26 cellular contexts compared by ENCODE assay signal in the genomic region with DNA sequence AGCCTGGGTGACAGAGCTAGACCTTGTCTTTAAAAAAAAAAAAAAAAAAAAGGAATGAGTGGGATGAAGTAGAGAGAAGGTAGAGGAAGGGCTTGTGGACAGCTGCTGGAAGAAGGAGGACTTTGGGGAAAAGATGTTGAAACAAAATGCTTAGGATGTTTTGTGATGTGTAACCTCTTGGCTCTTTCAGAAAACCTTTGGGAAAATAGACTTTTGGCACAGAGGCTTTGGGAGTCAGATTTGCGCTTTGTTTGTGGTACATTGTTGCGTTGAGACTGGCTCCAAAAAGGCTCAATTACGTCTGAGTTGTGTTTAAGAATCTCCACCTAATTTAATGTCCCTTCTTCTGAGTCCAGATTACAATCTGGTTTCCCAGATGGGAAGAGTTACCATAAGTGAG.
"Had no signal": no experiment of that assay in that cellular context is flagged by ENCODE, and none has a peak within 500 bp of the region (broad histone marks: within the 10 kb centered on the region; RNA-seq: fewer than 3 reads in every experiment).

No MANE protein-coding gene starts in this region.

- H3K9me3 Mint-ChIP-seq: activated naive CD8-positive, alpha-beta T cell treated with anti-CD3 and anti-CD28 coated beads for 36 hours; natural killer cell; neural progenitor cell; stimulated activated naive B cell treated with anti-CD40 and anti-IgM and Interleukin-4, amounts not matched to agents 10 μg/mL and 1 μg/mL and 100 μg/mL, for 72 hours had no signal

- H3K4me3 ChIP-seq: esophagus squamous epithelium, lower lobe of right lung, neural progenitor cell, right atrium auricular region, stomach, thyroid gland, upper lobe of left lung had no signal

- H2AFZ ChIP-seq: neural progenitor cell had no signal

- H3K27ac Mint-ChIP-seq: activated CD4-positive, alpha-beta T cell treated with anti-CD3 and anti-CD28 coated beads for 36 hours; activated naive CD8-positive, alpha-beta T cell treated with anti-CD3 and anti-CD28 coated beads for 36 hours; natural killer cell; neural progenitor cell; stimulated activated naive B cell treated with anti-CD40 and anti-IgM and Interleukin-4, amounts not matched to agents 10 μg/mL and 1 μg/mL and 100 μg/mL, for 72 hours; T-helper 2 cell treated with Interferon-gamma antibody and Interleukin-4, amounts not matched to agents 5 μg/mL and 100 μg/mL, for 36 hours had no signal

- ATAC-seq: activated CD4-positive, alpha-beta T cell treated with anti-CD3 and anti-CD28 coated beads for 36 hours; left lobe of liver; lower lobe of right lung; natural killer cell; stimulated activated naive B cell treated with anti-CD40 and anti-IgM and Interleukin-4, amounts not matched to agents 10 μg/mL and 1 μg/mL and 100 μg/mL, for 72 hours had no signal

- H3K9ac ChIP-seq: neural progenitor cell had no signal

- H3K27me3 ChIP-seq: esophagus squamous epithelium, neural progenitor cell, right atrium auricular region, stomach, thyroid gland, upper lobe of left lung had no signal

- H3K27me3 Mint-ChIP-seq: activated CD4-positive, alpha-beta T cell treated with anti-CD3 and anti-CD28 coated beads for 36 hours; activated naive CD8-positive, alpha-beta T cell treated with anti-CD3 and anti-CD28 coated beads for 36 hours; stimulated activated naive B cell treated with anti-CD40 and anti-IgM and Interleukin-4, amounts not matched to agents 10 μg/mL and 1 μg/mL and 100 μg/mL, for 72 hours had no signal

- H3K36me3 Mint-ChIP-seq: activated naive CD8-positive, alpha-beta T cell treated with anti-CD3 and anti-CD28 coated beads for 36 hours; natural killer cell; neural progenitor cell; stimulated activated naive B cell treated with anti-CD40 and anti-IgM and Interleukin-4, amounts not matched to agents 10 μg/mL and 1 μg/mL and 100 μg/mL, for 72 hours had no signal

- DNase-seq: activated CD4-positive, alpha-beta T cell treated with anti-CD3 and anti-CD28 coated beads for 36 hours; activated CD4-positive, CD25-positive, alpha-beta regulatory T cell; activated effector memory CD4-positive, alpha-beta T cell treated with anti-CD3 and anti-CD28 coated beads, Interleukin-2, amount 50 U/mL, for 16 hours; activated naive CD4-positive, alpha-beta T cell treated with anti-CD3 and anti-CD28 coated beads for 36 hours; activated naive CD8-positive, alpha-beta T cell treated with anti-CD3 and anti-CD28 coated beads for 36 hours; activated T-cell treated with anti-CD3 and anti-CD28 coated beads for 4 hours; amniotic stem cell; effector CD8-positive, alpha-beta T cell; esophagus squamous epithelium; kidney glomerular epithelial cell; lower lobe of right lung; mesendoderm; natural killer cell; occipital lobe; stimulated activated CD4-positive, alpha-beta T cell treated with anti-CD3 and anti-CD28 coated beads, Interleukin-15, amount 100 ng/mL, for 24 hours; stimulated activated CD4-positive, alpha-beta T cell treated with anti-CD3 and anti-CD28 coated beads, Interleukin-2, amount 100 ng/mL, for 24 hours; stimulated activated naive B cell treated with anti-CD40 and anti-IgM and Interleukin-4, amounts not matched to agents 10 μg/mL and 1 μg/mL and 100 μg/mL, for 72 hours; stomach; T-helper 1 cell; thyroid gland; upper lobe of left lung had no signal

- H3K9me3 ChIP-seq: esophagus squamous epithelium, lower lobe of right lung, right atrium auricular region, stomach, thyroid gland, upper lobe of left lung had no signal

- H3K27ac ChIP-seq: epithelial cell of prostate, esophagus squamous epithelium, lower lobe of right lung, neural progenitor cell, right atrium auricular region, stomach, thyroid gland, upper lobe of left lung had no signal

- H3K4me3 Mint-ChIP-seq: activated CD4-positive, alpha-beta T cell treated with anti-CD3 and anti-CD28 coated beads for 36 hours; activated naive CD4-positive, alpha-beta T cell treated with anti-CD3 and anti-CD28 coated beads for 36 hours; activated naive CD8-positive, alpha-beta T cell treated with anti-CD3 and anti-CD28 coated beads for 36 hours; natural killer cell; neural progenitor cell; stimulated activated naive B cell treated with anti-CD40 and anti-IgM and Interleukin-4, amounts not matched to agents 10 μg/mL and 1 μg/mL and 100 μg/mL, for 72 hours; T-helper 2 cell treated with Interferon-gamma antibody and Interleukin-4, amounts not matched to agents 5 μg/mL and 100 μg/mL, for 36 hours had no signal

- H3K4me1 Mint-ChIP-seq: activated CD4-positive, alpha-beta T cell treated with anti-CD3 and anti-CD28 coated beads for 36 hours; activated naive CD8-positive, alpha-beta T cell treated with anti-CD3 and anti-CD28 coated beads for 36 hours had no signal

- H3K4me2 ChIP-seq: neural progenitor cell had no signal

- H3K36me3 ChIP-seq: esophagus squamous epithelium, lower lobe of right lung, neural progenitor cell, right atrium auricular region, stomach, thyroid gland, upper lobe of left lung had no signal

- H3K4me1 ChIP-seq: esophagus squamous epithelium, lower lobe of right lung, right atrium auricular region, thyroid gland, upper lobe of left lung had no signal
